In the genomic region with DNA sequence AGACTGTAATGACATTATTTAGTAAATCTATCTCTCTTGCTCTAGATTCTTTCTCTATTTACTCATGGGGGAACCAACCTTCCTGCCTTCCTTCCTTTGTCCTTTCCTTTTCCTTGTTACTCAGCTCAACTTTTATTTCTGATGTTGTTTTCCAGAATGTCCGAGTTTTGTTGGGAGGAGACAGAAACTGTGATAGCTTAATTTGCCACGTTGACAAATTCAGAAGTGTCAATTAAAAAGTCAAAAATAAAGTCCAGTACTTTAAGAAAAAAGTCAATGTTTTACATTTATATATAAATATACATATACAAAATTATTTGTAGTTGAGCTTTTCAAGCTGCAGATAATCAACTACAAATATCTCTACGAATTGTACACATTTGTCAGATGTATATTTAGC, we compare ENCODE assay signal across 8 cellular contexts.
"Had no signal": no experiment of that assay in that cellular context is flagged by ENCODE, and none has a peak within 500 bp of the region (broad histone marks: within the 10 kb centered on the region; RNA-seq: fewer than 3 reads in every experiment).

No MANE protein-coding gene starts in this region.

- H3K4me3 ChIP-seq: GM12878 had no signal

- ATAC-seq: GM12878 had no signal

- DNase-seq: GDM1, GF-D8 had no signal

- FAIRE-seq: G401.6, GM12878, GM12891, GM12892, GM18507, GM19239 had no signal
